Comparison of ENCODE assay signal across 8 cellular contexts in the genomic region with DNA sequence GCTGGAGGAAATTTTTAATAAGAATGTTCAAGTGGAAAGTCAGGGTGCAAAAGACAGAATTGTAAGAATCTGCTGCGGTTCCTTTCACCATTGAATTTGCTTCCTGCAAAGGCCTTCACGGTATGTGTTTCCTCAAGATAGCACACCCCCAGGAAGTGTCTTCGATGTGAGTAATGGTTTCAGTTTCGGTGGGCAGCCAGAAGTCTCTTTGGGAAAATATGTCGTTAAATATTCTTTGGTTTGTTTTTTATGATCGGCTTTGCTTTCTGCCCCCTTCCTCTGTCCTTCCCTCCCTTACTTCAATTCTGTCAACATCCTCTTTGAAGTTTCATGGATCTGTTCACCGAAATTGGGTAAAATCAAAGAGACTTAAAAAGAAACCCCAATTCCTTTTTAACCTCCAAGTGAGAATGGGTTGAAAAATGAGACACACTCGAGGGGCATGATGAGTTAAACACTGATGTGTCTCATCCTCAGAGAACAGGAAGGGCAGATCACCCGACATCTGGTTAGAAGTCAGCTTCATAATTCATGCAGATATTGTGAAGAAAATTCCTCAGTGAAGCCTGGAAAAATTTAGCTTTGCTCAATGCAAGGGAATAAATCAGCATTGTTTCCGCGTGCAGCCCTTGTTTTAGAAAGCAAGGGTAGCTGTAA.
DNase-seq lines count a peak whose midpoint lies in the region; ATAC-seq lines count a peak whose summit lies in the region.

No MANE protein-coding gene starts in this region.

- H3K36me3 Mint-ChIP-seq in activated CD4-positive, alpha-beta memory T cell treated with anti-CD3 and anti-CD28 coated beads, Interleukin-2, amount 10 ng/mL, durations not matched to agents 7 days and 5 days (ENCODE audit: low read depth), result no peaks in the 10 kb centered on the region

- DNase-seq in COLO829 (ENCODE audit: low spot score) (peak; percentile 39), left kidney (ENCODE audit: low read depth, low spot score) (peak; percentile 57), DMS 273 treated with DMSO at 0.1 percent for 48 hours (lab: John Stamatoyannopoulos, UW) (no peak), midbrain (lab: John Stamatoyannopoulos, UW) (no peak)
- DNase-seq in activated CD4-positive, alpha-beta memory T cell treated with anti-CD3 and anti-CD28 coated beads, Interleukin-2, amount 10 ng/mL, durations not matched to agents 7 days and 5 days, result peak; percentile 26

- H3K4me3 Mint-ChIP-seq in activated CD4-positive, alpha-beta memory T cell treated with anti-CD3 and anti-CD28 coated beads, Interleukin-2, amount 10 ng/mL, durations not matched to agents 7 days and 5 days, result peak overlapping the region; percentile 55

- peaks cover 19% of the 10 kb centered on the region for H3K4me1 Mint-ChIP-seq in activated CD4-positive, alpha-beta memory T cell treated with anti-CD3 and anti-CD28 coated beads, Interleukin-2, amount 10 ng/mL, durations not matched to agents 7 days and 5 days

- POLR2A ChIA-PET in activated CD4-positive, alpha-beta memory T cell treated with anti-CD3 and anti-CD28 coated beads, Interleukin-2, amount 10 ng/mL, durations not matched to agents 7 days and 5 days (lab: Charles Lee), result no interaction called here

- no peaks in the 10 kb centered on the region for H3K9me3 Mint-ChIP-seq in activated CD4-positive, alpha-beta memory T cell treated with anti-CD3 and anti-CD28 coated beads, Interleukin-2, amount 10 ng/mL, durations not matched to agents 7 days and 5 days

- ATAC-seq in HG02981 (IDR thresholded peaks at IDR 0.05; ENCODE audit: unreplicated experiment) (peak; percentile 67), GM18502 (IDR thresholded peaks at IDR 0.05; ENCODE audit: poor library complexity, unreplicated experiment) (no peak), GM18868 (IDR thresholded peaks at IDR 0.05; ENCODE audit: unreplicated experiment) (no peak)

- H3K27me3 Mint-ChIP-seq in activated CD4-positive, alpha-beta memory T cell treated with anti-CD3 and anti-CD28 coated beads, Interleukin-2, amount 10 ng/mL, durations not matched to agents 7 days and 5 days, result peaks cover 46% of the 10 kb centered on the region

- CTCF ChIA-PET in activated CD4-positive, alpha-beta memory T cell treated with anti-CD3 and anti-CD28 coated beads, Interleukin-2, amount 10 ng/mL, durations not matched to agents 7 days and 5 days (lab: Charles Lee), result no interaction called here

- H3K27ac Mint-ChIP-seq in activated CD4-positive, alpha-beta memory T cell treated with anti-CD3 and anti-CD28 coated beads, Interleukin-2, amount 10 ng/mL, durations not matched to agents 7 days and 5 days, result no peak overlapping the region

Comparison
In these comparisons a context has a peak if more than half of its experiments do, and no peak if none do; other contexts are left out.
1. DNase-seq: peak in COLO829 (single experiment), activated CD4-positive, alpha-beta memory T cell treated with anti-CD3 and anti-CD28 coated beads, Interleukin-2, amount 10 ng/mL, durations not matched to agents 7 days and 5 days (single experiment) and left kidney (single experiment); none in DMS 273 treated with DMSO at 0.1 percent for 48 hours (single experiment) and midbrain (single experiment).